In the genomic region with DNA sequence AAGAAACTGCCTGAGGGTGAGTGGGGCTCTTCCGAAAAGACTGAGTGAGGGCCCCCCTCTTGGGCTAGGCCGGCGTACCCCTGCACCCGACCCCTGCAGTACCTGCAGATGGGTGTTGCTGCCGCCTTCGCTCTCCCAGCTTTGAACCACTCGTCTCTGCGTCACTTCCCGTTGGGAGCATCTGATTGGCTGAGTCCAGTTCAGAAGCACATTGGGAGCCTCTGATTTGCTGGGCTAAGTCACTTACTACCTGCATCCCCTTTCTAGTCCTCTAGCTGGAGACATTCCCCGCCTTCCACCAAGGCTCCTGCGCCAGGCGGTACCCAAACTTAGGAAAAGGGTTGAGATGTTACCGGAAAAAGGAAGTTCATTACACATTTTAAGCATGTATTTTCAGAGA, we compare ENCODE assay signal across 14 cellular contexts. TPM values are rescaled to one million over a fixed set of nuclear protein-coding genes. Genes with fewer than 3 reads are reported as not detected.
DNase-seq lines count a peak whose midpoint lies in the region; ATAC-seq, FAIRE-seq and TF ChIP-seq lines count a peak whose summit lies in the region.
"Had no signal": no experiment of that assay in that cellular context is flagged by ENCODE, and none has a peak within 500 bp of the region (broad histone marks: within the 10 kb centered on the region; RNA-seq: fewer than 3 reads in every experiment).

No MANE protein-coding gene starts in this region.

- WGBS in H1 (ENCODE audit: extremely low coverage in 1 of 2, insufficient coverage in 1 of 2, insufficient read length in 1 of 2, insufficient replicate concordance in 2 of 2, low coverage in 1 of 2, low lambda C conversion rate in 2 of 2, missing lambda C conversion rate in 1 of 2), 2 experiments, result 94% methylated on average over 13 of the region's 13 CpGs; no CpG with 5 or more reads in 1 of the 2 experiments
- WGBS in mesendoderm (ENCODE audit: extremely low coverage, insufficient coverage, low lambda C conversion rate), result no CpG with 5 or more reads among the region's 13 CpGs

- H3K18ac ChIP-seq in H1 (ENCODE audit: extremely low read depth, low read length), result no peak overlapping the region
- H3K18ac ChIP-seq in mesendoderm (ENCODE audit: low read length), result no peak overlapping the region

- H3K79me2 ChIP-seq in H1 (ENCODE audit: control insufficient read depth in 1 of 2, insufficient read depth in 2 of 2, low read length in 2 of 2) (no peaks in the 10 kb centered on the region), mesendoderm (ENCODE audit: control insufficient read depth, insufficient read depth, low read length) (no peaks in the 10 kb centered on the region)

- H2AFZ ChIP-seq in H1 (ENCODE audit: low read length), result no peak overlapping the region

- no peak overlapping the region for H2BK12ac ChIP-seq in H1 (ENCODE audit: low read depth, low read length)

- H4K5ac ChIP-seq in H1 (ENCODE audit: insufficient read length, low read depth, low read length) (no peak overlapping the region), mesendoderm (ENCODE audit: low read length) (no peak overlapping the region)

- no peaks in the 10 kb centered on the region for H3K36me3 ChIP-seq in H7 (replicated peaks; ENCODE audit: control insufficient read depth, insufficient read depth, low read length)
- no peaks in the 10 kb centered on the region for H3K36me3 ChIP-seq in H1 (ENCODE audit: control insufficient read depth in 2 of 4, insufficient read depth in 4 of 4, low read length in 3 of 4)
- no peaks in the 10 kb centered on the region for H3K36me3 ChIP-seq in mesendoderm (ENCODE audit: control insufficient read depth, insufficient read depth, low read length)

- H3K27ac ChIP-seq in H1 (ENCODE audit: low read depth, low read length) (no peak overlapping the region), mesendoderm (ENCODE audit: low read depth, low read length) (no peak overlapping the region)

- H3K4me1 ChIP-seq in H1 (replicated peaks in 1 of 4; ENCODE audit: control insufficient read depth in 3 of 4, insufficient read depth in 4 of 4, low read length in 3 of 4) (peaks cover 3 to 18% (median 8%) of the 10 kb centered on the region in 4 experiments; a peak in 6 of 7 replicates), mesendoderm (ENCODE audit: control insufficient read depth, low read depth, low read length) (peaks cover 12% of the 10 kb centered on the region)

- no peak overlapping the region for H4K91ac ChIP-seq in H1 (replicated peaks; ENCODE audit: insufficient read length, low read length)

- H3K9ac ChIP-seq in H1 (replicated peaks in 1 of 4; ENCODE audit: extremely low read depth in 1 of 4, low read depth in 3 of 4, low read length in 3 of 4) (no peak overlapping the region), mesendoderm (ENCODE audit: low read length) (no peak overlapping the region)

- TF ChIP-seq POLR2A in H1 (IDR thresholded peaks at IDR 0.05; ENCODE audit: control extremely low read depth in 1 of 2, low read depth in 2 of 2, low read length in 2 of 2), result no peak

- ATAC-seq in WTC11, result peak; percentile 29

- no peak for FAIRE-seq in H1 (lab: Jason Lieb, UNC)
- FAIRE-seq: A204.1, GM19239, HTR-8/SVneo had no signal

- H4K8ac ChIP-seq in H1 (ENCODE audit: extremely low read depth, insufficient read depth, low read length) (no peak overlapping the region), mesendoderm (ENCODE audit: low read depth, low read length) (no peak overlapping the region)

- no peaks in the 10 kb centered on the region for H3K79me1 ChIP-seq in H1 (ENCODE audit: low read depth, low read length)
- H3K79me1 ChIP-seq in mesendoderm (ENCODE audit: low read length), result no peaks in the 10 kb centered on the region

- POLR2A ChIA-PET in WTC11 (lab: Charles Lee), result no interaction called here
- POLR2A ChIA-PET in H1 (lab: Charles Lee; ENCODE audit: partially characterized antibody), result interaction anchor here (3.2 kb wide), 1 partner anchor 21 kb away, joined by 28 read pairs; a partner anchor contains a TSS

- H3K4me1 Mint-ChIP-seq in WTC11 (peaks cover 40% of the 10 kb centered on the region), mesothelial cell of epicardium (peaks cover 10% of the 10 kb centered on the region)
- H3K4me1 Mint-ChIP-seq: CD14-positive monocyte had no signal

- CTCF ChIA-PET in WTC11 (lab: Charles Lee) (interaction anchor here (1.4 to 1.8 kb wide), 2 partner anchors 26 to 177 kb away, joined by 3 to 4 read pairs; no protein-coding TSS in a partner anchor), H1 (lab: Charles Lee; ENCODE audit: partially characterized antibody) (interaction anchor here (1.3 to 6.3 kb wide), 5 partner anchors 19 to 183 kb away, joined by 4 to 113 read pairs (median 16); a partner anchor contains a TSS)

- no peak overlapping the region for H3K56ac ChIP-seq in H1 (replicated peaks; ENCODE audit: insufficient read length, low read depth, low read length)
- peak overlapping the region; percentile 34 for H3K56ac ChIP-seq in mesendoderm (ENCODE audit: low read length)

- no peak for TF ChIP-seq EP300 in H1 (IDR thresholded peaks at IDR 0.05; ENCODE audit: borderline replicate concordance in 1 of 2, low read depth in 2 of 2, low read length in 2 of 2)

- H3K27me3 Mint-ChIP-seq in WTC11 (ENCODE audit: low read depth), result no peaks in the 10 kb centered on the region
- no peaks in the 10 kb centered on the region for H3K27me3 Mint-ChIP-seq in mesothelial cell of epicardium (ENCODE audit: low read depth)

- H3K36me3 Mint-ChIP-seq in WTC11 (no peaks in the 10 kb centered on the region), mesothelial cell of epicardium (no peaks in the 10 kb centered on the region)
- H3K36me3 Mint-ChIP-seq: CD14-positive monocyte; CD8-positive, alpha-beta memory T cell had no signal

- H3K4me2 ChIP-seq in H1 (ENCODE audit: insufficient read depth in 1 of 2, low read depth in 2 of 2, low read length in 2 of 2), result no peak overlapping the region
- no peak overlapping the region for H3K4me2 ChIP-seq in mesendoderm (ENCODE audit: low read length)

- H2BK5ac ChIP-seq in H1 (ENCODE audit: low read depth, low read length) (no peak overlapping the region), mesendoderm (ENCODE audit: low read length) (no peak overlapping the region)

- H3K9me3 ChIP-seq in H1 (ENCODE audit: insufficient read depth in 2 of 2, low read depth in 1 of 2, low read length in 1 of 2), result no peaks in the 10 kb centered on the region
- H3K9me3 ChIP-seq: Caco-2 had no signal

- H3K27ac Mint-ChIP-seq in WTC11 (no peak overlapping the region), mesothelial cell of epicardium (no peak overlapping the region)
- H3K27ac Mint-ChIP-seq: CD8-positive, alpha-beta memory T cell had no signal

- H3K27me3 ChIP-seq in H7 (ENCODE audit: control insufficient read depth, insufficient read depth, low read length), result no peaks in the 10 kb centered on the region
- H3K27me3 ChIP-seq in H1 (replicated peaks in 1 of 4; ENCODE audit: control insufficient read depth in 3 of 4, extremely low read depth in 1 of 4, insufficient read depth in 3 of 4, low read length in 3 of 4), result no peaks in the 10 kb centered on the region
- no peaks in the 10 kb centered on the region for H3K27me3 ChIP-seq in mesendoderm (ENCODE audit: insufficient read depth, low read length, poor library complexity)

- no peak overlapping the region for H3K4me3 ChIP-seq in H7 (ENCODE audit: insufficient read depth, low read depth, low read length)
- no peak overlapping the region for H3K4me3 ChIP-seq in H1 (ENCODE audit: extremely low read depth in 1 of 4, insufficient read depth in 2 of 4, low read depth in 3 of 4, low read length in 4 of 4)
- H3K4me3 ChIP-seq in mesendoderm (ENCODE audit: low read length), result no peak overlapping the region

- H3K9me3 Mint-ChIP-seq in WTC11 (peaks cover 3% of the 10 kb centered on the region; the same call in 1 of the 2 replicates), mesothelial cell of epicardium (no peaks in the 10 kb centered on the region)
- H3K9me3 Mint-ChIP-seq: CD8-positive, alpha-beta memory T cell had no signal

- H4K20me1 ChIP-seq in H1 (replicated peaks in 1 of 2; ENCODE audit: control insufficient read depth in 1 of 2, insufficient read depth in 2 of 2, low read length in 2 of 2), result no peaks in the 10 kb centered on the region

- H3K4ac ChIP-seq in H1 (replicated peaks; ENCODE audit: insufficient read length, low read depth, low read length) (no peak overlapping the region), mesendoderm (ENCODE audit: low read depth, low read length) (no peak overlapping the region)

- TF ChIP-seq CTCF in WTC11 (IDR thresholded peaks at IDR 0.05) (no peak), H1 (IDR thresholded peaks at IDR 0.05; ENCODE audit: control extremely low read depth in 1 of 3, insufficient read depth in 1 of 3, low read depth in 1 of 3, low read length in 3 of 3) (peak in 2 of 3 experiments; percentile 32 to 57; a peak in 3 of 4 replicates), mesothelial cell of epicardium (IDR thresholded peaks at IDR 0.05; ENCODE audit: unreplicated experiment) (no peak)

- DNase-seq in H7 (peak; percentile 58), WTC11 (ENCODE audit: low spot score) (no peak), H1 (ENCODE audit: low read depth in 1 of 2, low spot score in 2 of 2) (no peak), mesendoderm (no peak), DMS53 (lab: John Stamatoyannopoulos, UW) (no peak), CD1c-positive myeloid dendritic cell (ENCODE audit: extremely low spot score) (no peak), mesothelial cell of epicardium (ENCODE audit: low spot score in 2 of 2, unreplicated experiment in 2 of 2) (no peak)
- DNase-seq: Caco-2; CD8-positive, alpha-beta memory T cell; GF-D8 had no signal

- no peak overlapping the region for H3K14ac ChIP-seq in H1 (ENCODE audit: insufficient read length)

- H2BK15ac ChIP-seq in H1 (ENCODE audit: low read length) (no peak overlapping the region), mesendoderm (replicated peaks; ENCODE audit: low read depth) (no peak overlapping the region)

- no peak overlapping the region for H2BK20ac ChIP-seq in H1 (ENCODE audit: low read length)

- TF ChIP-seq RAD21 in H1 (IDR thresholded peaks at IDR 0.05 in 1 of 2, conservative IDR thresholded peaks at IDR 0.05 in 1 of 2; ENCODE audit: low read depth in 2 of 2, low read length in 2 of 2), result peak; percentile 32 to 39; a peak in 2 of 4 replicates

- no peak overlapping the region for H3K4me3 Mint-ChIP-seq in WTC11
- no peak overlapping the region for H3K4me3 Mint-ChIP-seq in mesothelial cell of epicardium
- H3K4me3 Mint-ChIP-seq: CD14-positive monocyte; CD8-positive, alpha-beta memory T cell had no signal

- H2BK120ac ChIP-seq in H1 (replicated peaks; ENCODE audit: low read depth, low read length) (no peak overlapping the region), mesendoderm (ENCODE audit: low read depth, low read length) (no peak overlapping the region)

- H3K23ac ChIP-seq in H1 (ENCODE audit: insufficient read length) (no peak overlapping the region), mesendoderm (ENCODE audit: low read length) (no peak overlapping the region)

- H2AK5ac ChIP-seq in H1 (ENCODE audit: low read depth, low read length) (no peak overlapping the region), mesendoderm (ENCODE audit: low read length) (no peak overlapping the region)

- H3K23me2 ChIP-seq in H1 (ENCODE audit: low read depth, low read length), result no peaks in the 10 kb centered on the region

RNA-seq across cellular contexts. Expression of a gene that starts 20.4 kb away (rescaled TPM):
- total RNA-seq in H7 (2014; rRNA removed; shearing (Covaris generic)), result 28.7 and 44.5 TPM in 2 replicates
- 126 to 133 TPM (median 133 TPM) in 3 replicates for total RNA-seq in WTC11 (2021)
- total RNA-seq in H1 (2021; fragmentation: NEBNext Ultra II Directional; extraction: Animal tissue kit (Norgen Biotek cat#: 25700)), result 135 and 138 TPM in 2 replicates
- 17.6 and 19.7 TPM in 2 replicates for polyA plus RNA-seq in H1 (2011; rRNA removed)
- polyA plus RNA-seq in H1 (2011; cell fraction: cytosol; rRNA removed), result 34.7 TPM
- polyA plus RNA-seq in H1 (2011; cell fraction: nucleus; rRNA removed), result 91.3 TPM
- 42.6 to 53.5 TPM (median 51.2 TPM) in 4 replicates for polyA plus RNA-seq in H1 (2012, experiment 1 of 2)
- polyA plus RNA-seq in H1 (2012, experiment 2 of 2), result 2.1 TPM
- polyA plus RNA-seq in H1 (2013, experiment 1 of 2), result 61.9 TPM
- polyA plus RNA-seq in H1 (2013, experiment 2 of 2), result 56.0 TPM
- polyA minus RNA-seq in H1 (2011; rRNA and poly(A)+ RNA removed), result 69.2 and 84.2 TPM in 2 replicates
- 47.3 TPM for polyA minus RNA-seq in H1 (2011; cell fraction: cytosol; rRNA and poly(A)+ RNA removed)
- polyA minus RNA-seq in H1 (2011; cell fraction: nucleus; rRNA and poly(A)+ RNA removed), result 203 TPM
- polyA plus RNA-seq in mesendoderm (2013, experiment 1 of 2), result 44.3 TPM
- polyA plus RNA-seq in mesendoderm (2013, experiment 2 of 2), result 44.8 TPM
- 61.7 to 64.1 TPM (median 62.5 TPM) in 3 replicates for total RNA-seq in mesothelial cell of epicardium

Comparison
In these comparisons a context has a peak if more than half of its experiments do, and no peak if none do; other contexts are left out.
1. CTCF ChIP-seq: peak in H1 (2 of 3); none in WTC11 (single experiment) and mesothelial cell of epicardium (single experiment).